ENCODE assay signal across 8 cellular contexts in the genomic region with DNA sequence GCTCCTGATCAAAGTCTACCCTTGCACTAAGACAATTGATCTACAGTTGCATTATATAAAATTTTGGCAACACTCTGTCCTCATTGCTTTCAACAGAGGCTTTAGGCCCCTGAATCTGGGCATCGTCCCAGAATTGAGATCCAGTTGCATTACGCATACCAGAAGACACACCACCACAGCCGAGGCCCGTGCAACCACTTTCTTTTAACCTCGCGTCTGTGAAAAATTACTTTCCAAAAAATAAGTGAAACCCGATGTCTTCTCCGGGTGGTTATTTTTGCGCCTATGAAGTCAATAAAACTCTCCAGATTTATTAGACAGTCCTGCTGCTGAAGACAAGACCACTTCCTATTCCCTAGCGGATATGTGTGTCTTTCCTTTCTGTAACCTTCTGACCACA. TPM values are rescaled to one million over a fixed set of nuclear protein-coding genes. Genes with fewer than 3 reads are reported as not detected.
DNase-seq lines count a peak whose midpoint lies in the region; TF ChIP-seq lines count a peak whose summit lies in the region.
"Had no signal": no experiment of that assay in that cellular context is flagged by ENCODE, and none has a peak within 500 bp of the region (broad histone marks: within the 10 kb centered on the region; RNA-seq: fewer than 3 reads in every experiment).

No MANE protein-coding gene starts in this region.

- H3K4me3 ChIP-seq in uterus, result no peak overlapping the region

- DNase-seq in HS-5 (ENCODE audit: low read depth), result peak; percentile 91
- DNase-seq in chondrocyte (ENCODE audit: low spot score), result no peak
- DNase-seq in iris pigment epithelial cell (ENCODE audit: low read depth), result peak; percentile 65
- DNase-seq in uterus, result peak; percentile 55 to 69
- DNase-seq in NCI-H1930 (lab: John Stamatoyannopoulos, UW), result no peak
- no peak for DNase-seq in activated CD8-positive, alpha-beta memory T cell treated with anti-CD3 and anti-CD28 coated beads, Interleukin-2, amount 50 U/mL, for 4 hours
- DNase-seq in medulla oblongata (ENCODE audit: extremely low spot score), result no peak
- DNase-seq: NCI-H345 had no signal

- no peak for TF ChIP-seq POLR2A in uterus (IDR thresholded peaks at IDR 0.05)

- no peak overlapping the region for H3K4me3 Mint-ChIP-seq in chondrocyte (ENCODE audit: unreplicated experiment)

- H3K27ac Mint-ChIP-seq in chondrocyte (ENCODE audit: unreplicated experiment), result peak overlapping the region; percentile 45

- H3K9me3 Mint-ChIP-seq in chondrocyte (ENCODE audit: low read depth), result peaks cover 10% of the 10 kb centered on the region

- H3K27me3 Mint-ChIP-seq in chondrocyte (ENCODE audit: low read depth), result no peaks in the 10 kb centered on the region

- peaks cover 10% of the 10 kb centered on the region for H3K4me1 Mint-ChIP-seq in chondrocyte (ENCODE audit: low read depth)

- no peaks in the 10 kb centered on the region for H3K9me3 ChIP-seq in uterus

- H3K36me3 Mint-ChIP-seq in chondrocyte (ENCODE audit: low read depth), result no peaks in the 10 kb centered on the region

- H3K27me3 ChIP-seq in uterus, result no peaks in the 10 kb centered on the region

- peak overlapping the region; percentile 40 to 52 for H3K27ac ChIP-seq in uterus

- no peaks in the 10 kb centered on the region for H3K36me3 ChIP-seq in uterus

- intact Hi-C loops in uterus (cut with DNase I; ENCODE audit: low total_unique reads), result no loop called here

- TF ChIP-seq CTCF in chondrocyte (IDR thresholded peaks at IDR 0.05) (no peak), uterus (IDR thresholded peaks at IDR 0.05) (no peak)

- H3K4me1 ChIP-seq in uterus, result no peaks in the 10 kb centered on the region

RNA-seq across cellular contexts. Expression of a gene that starts 52.1 kb away (rescaled TPM):
- total RNA-seq in chondrocyte (28.2 to 66.3 TPM (median 63.1 TPM) in 3 replicates), uterus (100 to 1,000 TPM in 3 of 4 donors, 10 to 100 TPM in 1; 85.3 to 173 (median 115) TPM)

Comparison
In these comparisons a context has a peak if more than half of its experiments do, and no peak if none do; other contexts are left out.
1. DNase-seq: peak in HS-5 (single experiment), iris pigment epithelial cell (single experiment) and uterus (2 of 2); none in chondrocyte (single experiment), NCI-H1930 (0 of 2), activated CD8-positive, alpha-beta memory T cell treated with anti-CD3 and anti-CD28 coated beads, Interleukin-2, amount 50 U/mL, for 4 hours (single experiment) and medulla oblongata (single experiment).